19 cellular contexts compared by ENCODE assay signal in the genomic region with DNA sequence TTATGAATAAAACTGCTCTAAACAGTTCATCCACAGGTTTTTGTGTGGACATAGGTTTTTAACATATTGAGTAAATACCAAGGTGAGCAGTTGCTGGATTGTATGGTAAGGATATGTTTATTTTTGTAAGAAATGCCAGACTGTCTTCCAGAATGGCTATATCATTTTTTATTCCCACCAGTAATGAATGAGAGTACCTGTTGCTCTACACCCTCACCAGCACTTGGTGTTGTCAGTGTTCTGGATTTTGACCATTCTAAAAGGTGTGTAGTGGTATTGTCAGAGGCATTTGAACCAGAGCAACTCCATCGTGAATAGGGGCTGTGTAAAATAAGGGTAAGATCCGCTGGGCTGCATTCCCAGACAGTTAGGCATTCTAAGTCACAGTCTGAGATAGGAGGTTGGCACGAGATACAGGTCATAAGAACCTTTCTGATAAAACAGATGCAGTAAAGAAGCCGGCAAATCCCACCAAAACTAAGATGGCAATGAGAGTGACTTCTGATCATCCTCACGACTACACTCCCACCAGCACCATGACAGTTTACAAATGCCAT. TPM values are rescaled to one million over a fixed set of nuclear protein-coding genes. Genes with fewer than 3 reads are reported as not detected.
DNase-seq lines count a peak whose midpoint lies in the region; ATAC-seq lines count a peak whose summit lies in the region.
"Had no signal": no experiment of that assay in that cellular context is flagged by ENCODE, and none has a peak within 500 bp of the region (broad histone marks: within the 10 kb centered on the region; RNA-seq: fewer than 3 reads in every experiment).

No MANE protein-coding gene starts in this region.

- no peaks in the 10 kb centered on the region for H3K27me3 ChIP-seq in GM23248 (replicated peaks; ENCODE audit: insufficient read depth)
- H3K27me3 ChIP-seq in mesenchymal stem cell (ENCODE audit: control insufficient read depth in 1 of 2, insufficient read depth in 1 of 2, low read length in 2 of 2): no peaks in the 10 kb centered on the region
- H3K27me3 ChIP-seq: Peyer's patch had no signal

- H2AFZ ChIP-seq in GM23248 (peak overlapping the region; percentile 73; the same call in 1 of the 2 replicates), mesenchymal stem cell (ENCODE audit: low read depth, low read length) (no peak overlapping the region)

- H3K9me3 ChIP-seq in GM23248 (ENCODE audit: low read depth): no peaks in the 10 kb centered on the region
- H3K9me3 ChIP-seq in SK-N-MC (ENCODE audit: low read depth, low read length): peaks cover 8% of the 10 kb centered on the region; the same call in 1 of the 2 replicates
- H3K9me3 ChIP-seq in mesenchymal stem cell (ENCODE audit: control insufficient read depth, low read length): peaks cover 19% of the 10 kb centered on the region
- H3K9me3 ChIP-seq: Peyer's patch had no signal

- H3K4me3 ChIP-seq in GM23248 (no peak overlapping the region), SK-N-MC (no peak overlapping the region), mesenchymal stem cell (ENCODE audit: insufficient read depth in 1 of 2, low read depth in 1 of 2, low read length in 2 of 2) (no peak overlapping the region)
- H3K4me3 ChIP-seq: Peyer's patch had no signal

- no peak overlapping the region for H4K91ac ChIP-seq in mesenchymal stem cell (ENCODE audit: low read length)

- H3K27ac ChIP-seq in GM23248 (0 out of 2 replicates have a peak overlapping the region, but pooled peaks have one; percentile 53), SK-N-MC (peak overlapping the region; percentile 89; the same call in 1 of the 2 replicates), mesenchymal stem cell (ENCODE audit: low read length, poor library complexity, severe bottlenecking) (no peak overlapping the region)
- H3K27ac ChIP-seq: KMS-11, Peyer's patch had no signal

- H3K4me1 ChIP-seq in GM23248 (ENCODE audit: insufficient read depth): peaks cover 15% of the 10 kb centered on the region; the same call in 1 of the 2 replicates
- no peaks in the 10 kb centered on the region for H3K4me1 ChIP-seq in mesenchymal stem cell (ENCODE audit: control insufficient read depth, insufficient read depth, low read depth, low read length)
- H3K4me1 ChIP-seq: Peyer's patch had no signal

- no peaks in the 10 kb centered on the region for H3K79me2 ChIP-seq in GM23248 (ENCODE audit: insufficient read depth)

- no peak overlapping the region for H4K8ac ChIP-seq in mesenchymal stem cell (ENCODE audit: low read length)

- no peak overlapping the region for H3K18ac ChIP-seq in mesenchymal stem cell (ENCODE audit: low read depth in 1 of 2, low read length in 2 of 2)

- no peak overlapping the region for H3K4ac ChIP-seq in mesenchymal stem cell (ENCODE audit: low read depth in 1 of 2, low read length in 2 of 2)

- H3K14ac ChIP-seq in mesenchymal stem cell (ENCODE audit: low read length in 2 of 2): no peak overlapping the region

- peak; percentile 62 for DNase-seq in A172 (ENCODE audit: low spot score)
- no peak for DNase-seq in GM23248
- DNase-seq in SK-N-MC (ENCODE audit: low read depth, low spot score): no peak
- DNase-seq in mesenchymal stem cell: no peak
- no peak for DNase-seq in stimulated activated CD4-positive, alpha-beta T cell treated with anti-CD3 and anti-CD28 coated beads, Interleukin-4, amount 100 ng/mL, for 4 hours
- no peak for DNase-seq in effector CD4-positive, alpha-beta T cell
- DNase-seq: CD4-positive, CD25-positive, alpha-beta regulatory T cell; COR-L47; DMS79 treated with DMSO at 0.1 percent for 48 hours; NCI-H1694; NCI-H2081; NCI-H2171; NCI-H524 treated with DMSO at 0.1 percent for 48 hours; NCI-H82; Peyer's patch had no signal

- H3K23ac ChIP-seq in mesenchymal stem cell (ENCODE audit: low read length in 2 of 2): no peak overlapping the region

- no peak overlapping the region for H2AK5ac ChIP-seq in mesenchymal stem cell (ENCODE audit: low read length, severe bottlenecking)

- ATAC-seq in GM21529 (IDR thresholded peaks at IDR 0.05; ENCODE audit: unreplicated experiment) (no peak), HG03442 (IDR thresholded peaks at IDR 0.05; ENCODE audit: unreplicated experiment) (no peak)

- H4K20me1 ChIP-seq in GM23248 (ENCODE audit: insufficient read depth): no peaks in the 10 kb centered on the region

- WGBS in GM23248 (ENCODE audit: low coverage in 1 of 2, low lambda C conversion rate in 2 of 2, missing lambda C conversion rate in 2 of 2), 2 experiments: 89 to 92% methylated on average over 5 of the region's 5 CpGs
- 87% methylated on average over 5 of the region's 5 CpGs for WGBS in mesenchymal stem cell

- H2BK120ac ChIP-seq in mesenchymal stem cell (ENCODE audit: low read depth, low read length): no peak overlapping the region

- no peaks in the 10 kb centered on the region for H3K9me2 ChIP-seq in GM23248 (ENCODE audit: insufficient read depth)

- in situ Hi-C loops in GM23248 (cut with MboI): no loop called here

- H3K36me3 ChIP-seq in GM23248 (ENCODE audit: low read depth): no peaks in the 10 kb centered on the region
- no peaks in the 10 kb centered on the region for H3K36me3 ChIP-seq in SK-N-MC (ENCODE audit: insufficient read depth, low read length)
- H3K36me3 ChIP-seq in mesenchymal stem cell (ENCODE audit: control insufficient read depth in 1 of 2, insufficient read depth in 2 of 2, low read depth in 1 of 2, low read length in 2 of 2): no peaks in the 10 kb centered on the region
- H3K36me3 ChIP-seq: Peyer's patch had no signal

- no peak overlapping the region for H3K4me2 ChIP-seq in GM23248 (ENCODE audit: unreplicated experiment)
- no peak overlapping the region for H3K4me2 ChIP-seq in mesenchymal stem cell (ENCODE audit: low read length, poor library complexity, severe bottlenecking)
- H3K4me2 ChIP-seq: KMS-11 had no signal

- no peak overlapping the region for H2BK15ac ChIP-seq in mesenchymal stem cell (ENCODE audit: low read depth, poor library complexity, severe bottlenecking)

- no peak overlapping the region for H2BK5ac ChIP-seq in mesenchymal stem cell (ENCODE audit: low read depth, low read length, poor library complexity, severe bottlenecking)

- H2BK12ac ChIP-seq in mesenchymal stem cell (ENCODE audit: low read length in 2 of 2): no peak overlapping the region

- no peak overlapping the region for H3K9ac ChIP-seq in GM23248
- H3K9ac ChIP-seq in SK-N-MC (ENCODE audit: insufficient read length): no peak overlapping the region
- peak overlapping the region; percentile 85 for H3K9ac ChIP-seq in mesenchymal stem cell (ENCODE audit: low read length)
- H3K9ac ChIP-seq: KMS-11 had no signal

- no peaks in the 10 kb centered on the region for H3K79me1 ChIP-seq in mesenchymal stem cell (replicated peaks; ENCODE audit: low read length, poor library complexity, severe bottlenecking)

- peaks cover 10% of the 10 kb centered on the region for H3F3A ChIP-seq in GM23248 (ENCODE audit: insufficient read depth)

RNA-seq across cellular contexts. Expression of a gene that starts 12.9 kb away (rescaled TPM):
- 127 and 155 TPM in 2 replicates for total RNA-seq in A172 (2014; rRNA removed; shearing (Covaris generic))
- total RNA-seq in GM23248 (2014; rRNA removed; shearing (Covaris generic)): 264 and 293 TPM in 2 replicates
- polyA plus RNA-seq in GM23248 (2016; fragmentation: Nextera tagmentation; extraction: Ambion mirVana): 201 and 205 TPM in 2 replicates
- polyA plus RNA-seq in mesenchymal stem cell (2013, experiment 1 of 2): 234 TPM
- polyA plus RNA-seq in mesenchymal stem cell (2013, experiment 2 of 2): 238 TPM
- total RNA-seq: OCI-LY7 had no signal
